ENCODE assay signal across 16 cellular contexts in genomic region chr5:76383126-76383825, GRCh38.
"Had no signal": no experiment of that assay in that cellular context is flagged by ENCODE, and none has a peak within 500 bp of the region (broad histone marks: within the 10 kb centered on the region; RNA-seq: fewer than 3 reads in every experiment).

No MANE protein-coding gene starts in this region.

- H3K36me3 Mint-ChIP-seq: activated naive CD4-positive, alpha-beta T cell treated with anti-CD3 and anti-CD28 coated beads, Interleukin-2, amount 50 U/mL, for 72 hours; mesothelial cell of epicardium had no signal

- H3K27ac Mint-ChIP-seq: activated naive CD4-positive, alpha-beta T cell treated with anti-CD3 and anti-CD28 coated beads, Interleukin-2, amount 50 U/mL, for 72 hours; mesothelial cell of epicardium had no signal

- FAIRE-seq: colon, endometrium, frontal cortex, kidney had no signal

- ATAC-seq: activated naive CD4-positive, alpha-beta T cell treated with anti-CD3 and anti-CD28 coated beads, Interleukin-2, amount 50 U/mL, for 72 hours had no signal

- H3K9me3 Mint-ChIP-seq: activated naive CD4-positive, alpha-beta T cell treated with anti-CD3 and anti-CD28 coated beads, Interleukin-2, amount 50 U/mL, for 72 hours; mesothelial cell of epicardium; neural crest cell had no signal

- DNase-seq: activated CD4-positive, alpha-beta T cell treated with anti-CD3 and anti-CD28 coated beads, Interleukin-2, amount 50 U/mL, for 48 hours; activated effector memory CD4-positive, alpha-beta T cell treated with anti-CD3 and anti-CD28 coated beads, Interleukin-2, amount 50 U/mL, for 16 hours; amniotic stem cell; erythroblast; hypothalamus; kidney; SK-N-SH; stomach; T1000; trophoblast cell had no signal

- H3K4me3 Mint-ChIP-seq: mesothelial cell of epicardium, neural crest cell had no signal
